1 cellular context compared by ENCODE assay signal in genomic region chr17:78144146-78144719, GRCh38.
TF ChIP-seq lines count a peak whose summit lies in the region.

No MANE protein-coding gene starts in this region.

TF ChIP-seq in HepG2, 621 proteins besides CTCF, POLR2A, EP300 and RAD21 (continued from another document and continues in another):
- TF ChIP-seq HBP1 (CRISPR knock-in tag; IDR thresholded peaks at IDR 0.05; ENCODE audit: low read depth) (no peak), ZKSCAN5 (CRISPR knock-in tag; IDR thresholded peaks at IDR 0.05) (no peak), ZNF530 (CRISPR knock-in tag; IDR thresholded peaks at IDR 0.05; ENCODE audit: low read depth) (no peak), ZNF552 (CRISPR knock-in tag; IDR thresholded peaks at IDR 0.05; ENCODE audit: borderline replicate concordance) (no peak), LCORL (IDR thresholded peaks at IDR 0.05) (no peak), LCORL (CRISPR knock-in tag; IDR thresholded peaks at IDR 0.05) (no peak; the same call in 1 of the 2 replicates), KMT2B (CRISPR knock-in tag; IDR thresholded peaks at IDR 0.05) (no peak), ZFP36 (IDR thresholded peaks at IDR 0.05; ENCODE audit: borderline replicate concordance, low read depth, low read length, partially characterized antibody) (no peak), ZNF329 (CRISPR knock-in tag; IDR thresholded peaks at IDR 0.05; ENCODE audit: low read depth) (no peak), MXD4 (CRISPR knock-in tag; IDR thresholded peaks at IDR 0.05) (no peak), YEATS2 (CRISPR knock-in tag; IDR thresholded peaks at IDR 0.05; ENCODE audit: borderline replicate concordance) (no peak), CREM (IDR thresholded peaks at IDR 0.05) (no peak), CREM (CRISPR knock-in tag; IDR thresholded peaks at IDR 0.05) (no peak), KAT7 (CRISPR knock-in tag; IDR thresholded peaks at IDR 0.05; ENCODE audit: borderline replicate concordance) (no peak), ZNF407 (CRISPR knock-in tag; IDR thresholded peaks at IDR 0.05; ENCODE audit: not compliant biosample characterization) (no peak), MTERF4 (CRISPR knock-in tag; IDR thresholded peaks at IDR 0.05) (0 out of 2 replicates have a peak, but pooled peaks have one; percentile 28), ZFX (CRISPR knock-in tag; IDR thresholded peaks at IDR 0.05; ENCODE audit: low read depth) (no peak), ZNF776 (CRISPR knock-in tag; IDR thresholded peaks at IDR 0.05) (no peak), PTBP1 (IDR thresholded peaks at IDR 0.05; ENCODE audit: low read depth, low read length, poor library complexity, severe bottlenecking) (no peak), AKAP8 (CRISPR knock-in tag; IDR thresholded peaks at IDR 0.05) (no peak), ATF1 (CRISPR knock-in tag; IDR thresholded peaks at IDR 0.05) (no peak), ZNF317 (CRISPR knock-in tag; IDR thresholded peaks at IDR 0.05) (no peak), ZNF770 (CRISPR knock-in tag; IDR thresholded peaks at IDR 0.05) (peak; percentile 90), NR0B2 (CRISPR knock-in tag; IDR thresholded peaks at IDR 0.05) (no peak), FUBP1 (CRISPR knock-in tag; IDR thresholded peaks at IDR 0.05; ENCODE audit: borderline replicate concordance) (no peak), PAWR (CRISPR knock-in tag; IDR thresholded peaks at IDR 0.05; ENCODE audit: borderline replicate concordance) (no peak), ZBTB44 (CRISPR knock-in tag; IDR thresholded peaks at IDR 0.05) (no peak), ZNF558 (CRISPR knock-in tag; IDR thresholded peaks at IDR 0.05; ENCODE audit: borderline replicate concordance) (no peak), MED1 (CRISPR knock-in tag; IDR thresholded peaks at IDR 0.05) (peak; percentile 47; the same call in 1 of the 2 replicates), SNAI1 (CRISPR knock-in tag; IDR thresholded peaks at IDR 0.05; ENCODE audit: borderline replicate concordance) (no peak), ZFAT (CRISPR knock-in tag; conservative IDR thresholded peaks at IDR 0.05) (no peak), TAF1 (CRISPR knock-in tag; IDR thresholded peaks at IDR 0.05) (no peak), HMGA1 (CRISPR knock-in tag; conservative IDR thresholded peaks at IDR 0.05) (no peak), YY1 (IDR thresholded peaks at IDR 0.05; ENCODE audit: insufficient read depth, insufficient replicate concordance, low read depth, low read length) (no peak), SKI (IDR thresholded peaks at IDR 0.05; ENCODE audit: partially characterized antibody) (no peak), NR2F1 (CRISPR knock-in tag; IDR thresholded peaks at IDR 0.05) (peak in 1 of 2 experiments; percentile 67; a peak in 2 of 4 replicates), SALL1 (CRISPR knock-in tag; IDR thresholded peaks at IDR 0.05) (no peak; the same call in 1 of the 2 replicates), ZBTB37 (CRISPR knock-in tag; IDR thresholded peaks at IDR 0.05) (no peak), ZNF230 (CRISPR knock-in tag; IDR thresholded peaks at IDR 0.05) (no peak), HDAC2 (CRISPR knock-in tag; IDR thresholded peaks at IDR 0.05) (no peak), KAT8 (CRISPR knock-in tag; IDR thresholded peaks at IDR 0.05) (no peak), ZNF101 (CRISPR knock-in tag; IDR thresholded peaks at IDR 0.05; ENCODE audit: borderline replicate concordance, low read depth) (no peak), HOXA5 (CRISPR knock-in tag; IDR thresholded peaks at IDR 0.05) (no peak), ZNF503 (CRISPR knock-in tag; IDR thresholded peaks at IDR 0.05) (no peak), ZNF564 (CRISPR knock-in tag; IDR thresholded peaks at IDR 0.05) (0 out of 2 replicates have a peak, but pooled peaks have one; percentile 23), MAFF (IDR thresholded peaks at IDR 0.05; ENCODE audit: low read depth, low read length) (no peak)
